ENCODE assay signal across 33 cellular contexts in genomic region chr1:227909188-227909587, GRCh38. TPM values are rescaled to one million over a fixed set of nuclear protein-coding genes. Genes with fewer than 3 reads are reported as not detected.
"Had no signal": no experiment of that assay in that cellular context is flagged by ENCODE, and none has a peak within 500 bp of the region (broad histone marks: within the 10 kb centered on the region; RNA-seq: fewer than 3 reads in every experiment).

No MANE protein-coding gene starts in this region.

- H3K9me3 ChIP-seq: ascending aorta, SJCRH30 had no signal

- H3K9me3 Mint-ChIP-seq: activated B cell treated with CpG ODN at 0.5 μM for 24 hours; activated CD4-positive, alpha-beta memory T cell treated with anti-CD3 and anti-CD28 coated beads for 36 hours; activated naive CD4-positive, alpha-beta T cell treated with anti-CD3 and anti-CD28 coated beads, Interleukin-2, amount 50 U/mL, for 24 hours; activated naive CD8-positive, alpha-beta T cell treated with anti-CD3 and anti-CD28 coated beads, Interleukin-2, amount 10 ng/mL, durations not matched to agents 7 days and 5 days; activated T-cell treated with anti-CD3 and anti-CD28 coated beads, Interleukin-2, amount 50 U/mL, for 72 hours; activated T-helper 2 cell treated with anti-CD3 and anti-CD28 coated beads, Interferon-gamma antibody, Interleukin-2, Interleukin-4, amounts not matched to agents 10 μg/mL and 5 μg/mL and 100 μg/mL, durations not matched to agents 14 hours and 24 hours and 36 hours; T-helper 2 cell treated with Interferon-gamma antibody and Interleukin-4, amounts not matched to agents 5 μg/mL and 100 μg/mL, for 36 hours had no signal

- H3K4me2 ChIP-seq: KMS-11 had no signal

- H3K4me3 ChIP-seq: ascending aorta, cardiac muscle cell, SJCRH30, SK-N-MC had no signal

- H3K27ac Mint-ChIP-seq: activated B cell treated with CpG ODN at 0.5 μM for 24 hours; activated CD4-positive, alpha-beta memory T cell treated with anti-CD3 and anti-CD28 coated beads for 36 hours; activated naive CD4-positive, alpha-beta T cell treated with anti-CD3 and anti-CD28 coated beads, Interleukin-2, amount 50 U/mL, for 24 hours; activated naive CD8-positive, alpha-beta T cell treated with anti-CD3 and anti-CD28 coated beads, Interleukin-2, amount 10 ng/mL, durations not matched to agents 7 days and 5 days; activated T-cell treated with anti-CD3 and anti-CD28 coated beads, Interleukin-2, amount 50 U/mL, for 72 hours; activated T-helper 2 cell treated with anti-CD3 and anti-CD28 coated beads, Interferon-gamma antibody, Interleukin-2, Interleukin-4, amounts not matched to agents 10 μg/mL and 5 μg/mL and 100 μg/mL, durations not matched to agents 14 hours and 24 hours and 36 hours; T-helper 2 cell treated with Interferon-gamma antibody and Interleukin-4, amounts not matched to agents 5 μg/mL and 100 μg/mL, for 36 hours had no signal

- H3K9ac ChIP-seq: KMS-11 had no signal

- H3K36me3 ChIP-seq: ascending aorta, cardiac muscle cell, SJCRH30 had no signal

- H3K36me3 Mint-ChIP-seq: activated CD4-positive, alpha-beta memory T cell treated with anti-CD3 and anti-CD28 coated beads for 36 hours; activated naive CD4-positive, alpha-beta T cell treated with anti-CD3 and anti-CD28 coated beads, Interleukin-2, amount 50 U/mL, for 24 hours; activated naive CD8-positive, alpha-beta T cell treated with anti-CD3 and anti-CD28 coated beads, Interleukin-2, amount 10 ng/mL, durations not matched to agents 7 days and 5 days had no signal

- H3K4me1 Mint-ChIP-seq: activated B cell treated with CpG ODN at 0.5 μM for 24 hours; activated naive CD4-positive, alpha-beta T cell treated with anti-CD3 and anti-CD28 coated beads, Interleukin-2, amount 50 U/mL, for 24 hours had no signal

- H3K27me3 ChIP-seq: ascending aorta, cardiac muscle cell had no signal

- ATAC-seq: activated T-cell treated with anti-CD3 and anti-CD28 coated beads, Interleukin-2, amount 50 U/mL, for 72 hours; Panc1 had no signal

- H3K27ac ChIP-seq: ascending aorta, cardiac muscle cell, KMS-11, SJCRH30, SK-N-MC had no signal

- H3K4me1 ChIP-seq: ascending aorta had no signal

- H3K27me3 Mint-ChIP-seq: activated CD4-positive, alpha-beta memory T cell treated with anti-CD3 and anti-CD28 coated beads for 36 hours; activated naive CD4-positive, alpha-beta T cell treated with anti-CD3 and anti-CD28 coated beads, Interleukin-2, amount 50 U/mL, for 24 hours had no signal

- H3K4me3 Mint-ChIP-seq: activated B cell treated with CpG ODN at 0.5 μM for 24 hours; activated CD4-positive, alpha-beta memory T cell treated with anti-CD3 and anti-CD28 coated beads for 36 hours; activated naive CD4-positive, alpha-beta T cell treated with anti-CD3 and anti-CD28 coated beads, Interleukin-2, amount 50 U/mL, for 24 hours; activated naive CD8-positive, alpha-beta T cell treated with anti-CD3 and anti-CD28 coated beads, Interleukin-2, amount 10 ng/mL, durations not matched to agents 7 days and 5 days; activated T-cell treated with anti-CD3 and anti-CD28 coated beads, Interleukin-2, amount 50 U/mL, for 72 hours; T-helper 2 cell treated with Interferon-gamma antibody and Interleukin-4, amounts not matched to agents 5 μg/mL and 100 μg/mL, for 36 hours had no signal

- DNase-seq: activated B cell treated with CpG ODN at 0.5 μM for 24 hours; activated CD4-positive, alpha-beta memory T cell treated with anti-CD3 and anti-CD28 coated beads for 36 hours; activated CD4-positive, alpha-beta T cell treated with anti-CD3 and anti-CD28 coated beads for 4 hours; activated CD4-positive, alpha-beta T cell treated with anti-CD3 and anti-CD28 coated beads, Interleukin-2, amount 50 U/mL, for 1 hour; activated CD4-positive, CD25-positive, alpha-beta regulatory T cell treated with anti-CD3 and anti-CD28 coated beads, Interleukin-2, amount 50 U/mL, for 72 hours; activated gamma-delta T cell; activated naive CD4-positive, alpha-beta T cell treated with Interleukin-2 at 50 U/mL for 16 hours; activated naive CD8-positive, alpha-beta T cell treated with anti-CD3 and anti-CD28 coated beads, Interleukin-2, amount 10 ng/mL, durations not matched to agents 7 days and 5 days; activated T-cell treated with anti-CD3 and anti-CD28 coated beads, Interleukin-2, amount 50 U/mL, for 1 hour; activated T-cell treated with anti-CD3 and anti-CD28 coated beads, Interleukin-2, amount 50 U/mL, for 72 hours; amygdala; MM.1S; MV-4-11; NCI-H1092; NCI-H1436 treated with DMSO at 0.1 percent for 48 hours; NCI-H1694 treated with DMSO at 0.1 percent for 48 hours; NCI-H2029; NCI-H2171 treated with DMSO at 0.1 percent for 48 hours; NCI-H2227 treated with DMSO at 0.1 percent for 48 hours; NCI-H446; NCI-H510A treated with DMSO at 0.1 percent for 48 hours; NCI-H526 treated with DMSO at 0.1 percent for 48 hours; SHP77; SJCRH30 had no signal

RNA-seq across cellular contexts. Expression of gene WNT9A, which starts 38.5 kb away (rescaled TPM):
- total RNA-seq: activated B cell treated with CpG ODN at 0.5 μM for 24 hours; activated CD8-positive, alpha-beta memory T cell treated with anti-CD3 and anti-CD28 coated beads for 36 hours had no signal
- polyA plus RNA-seq: cardiac muscle cell had no signal
